ENCODE assay signal across 9 cellular contexts in genomic region chr14:68945585-68946289, GRCh38. TPM values are rescaled to one million over a fixed set of nuclear protein-coding genes. Genes with fewer than 3 reads are reported as not detected.
DNase-seq lines count a peak whose midpoint lies in the region; ATAC-seq, FAIRE-seq and TF ChIP-seq lines count a peak whose summit lies in the region.
"Had no signal": no experiment of that assay in that cellular context is flagged by ENCODE, and none has a peak within 500 bp of the region (broad histone marks: within the 10 kb centered on the region; RNA-seq: fewer than 3 reads in every experiment).

No MANE protein-coding gene starts in this region.

- H3K9ac ChIP-seq in kidney (ENCODE audit: low read length in 2 of 2) = no peak overlapping the region

- no peak overlapping the region for H3K4me3 ChIP-seq in kidney (ENCODE audit: low read length in 2 of 2)

- no peak for FAIRE-seq in kidney (lab: Jason Lieb, UNC)

- DNase-seq in NCI-H2171 treated with DMSO at 0.1 percent for 48 hours (lab: John Stamatoyannopoulos, UW) (peak; percentile 62), NCI-H2171 (lab: John Stamatoyannopoulos, UW) (no peak), WTC11 (ENCODE audit: low spot score) (no peak), kidney (peak; percentile 69), GOT3 (lab: John Stamatoyannopoulos, UW) (no peak), OCI-M1 (lab: John Stamatoyannopoulos, UW) (no peak), sciatic nerve (ENCODE audit: low spot score) (no peak)
- peak; percentile 65 for DNase-seq in stimulated activated naive CD8-positive, alpha-beta T cell treated with anti-CD3 and anti-CD28 coated beads, Interleukin-15, Interleukin-2, amounts not matched to agents 100 U/mL and 50 U/mL, for 24 hours
- DNase-seq: stimulated activated CD4-positive, alpha-beta T cell treated with anti-CD3 and anti-CD28 coated beads, Interleukin-4, amount 100 ng/mL, for 4 hours had no signal

- no peaks in the 10 kb centered on the region for H3K9me3 Mint-ChIP-seq in WTC11

- intact Hi-C loops in kidney (cut with DNase I) = no loop called here
- intact Hi-C loops in sciatic nerve (cut with DNase I) = no loop called here

- POLR2A ChIA-PET in WTC11 (lab: Charles Lee) = interaction anchor here (1.2 kb wide), 1 partner anchor 318 kb away, joined by 3 read pairs; no protein-coding TSS in a partner anchor

- no peak overlapping the region for H3K4me3 Mint-ChIP-seq in WTC11

- CTCF ChIA-PET in WTC11 (lab: Charles Lee) = interaction anchor here (0.9 to 1.6 kb wide), 2 partner anchors 9 to 161 kb away, joined by 3 to 4 read pairs; no protein-coding TSS in a partner anchor

- no peaks in the 10 kb centered on the region for H3K36me3 Mint-ChIP-seq in WTC11

- H3K27me3 Mint-ChIP-seq in WTC11 (ENCODE audit: low read depth) = no peaks in the 10 kb centered on the region

- peaks cover 82% of the 10 kb centered on the region for H3K4me1 Mint-ChIP-seq in WTC11

- ATAC-seq in WTC11 (no peak), sciatic nerve (no peak)
- peak; percentile 71 for ATAC-seq in stimulated activated naive CD8-positive, alpha-beta T cell treated with anti-CD3 and anti-CD28 coated beads, Interleukin-15, Interleukin-2, amounts not matched to agents 100 U/mL and 50 U/mL, for 24 hours

- H3K36me3 ChIP-seq in kidney (ENCODE audit: control insufficient read depth in 1 of 2, insufficient read depth in 2 of 2, low read length in 2 of 2) = no peaks in the 10 kb centered on the region

- H3K27ac ChIP-seq in kidney (ENCODE audit: low read depth in 2 of 2, low read length in 2 of 2) = peak overlapping the region in 1 of 2 donors; percentile 12

- H3K27ac Mint-ChIP-seq in WTC11 = peak overlapping the region; percentile 73

- H3K4me1 ChIP-seq in kidney (ENCODE audit: control insufficient read depth in 1 of 2, insufficient read depth in 1 of 2, low read depth in 1 of 2, low read length in 2 of 2) = peaks cover 12 to 28% of the 10 kb centered on the region in 2 donors

- H3K9me3 ChIP-seq in kidney (ENCODE audit: control insufficient read depth in 1 of 2, low read length in 2 of 2) = no peaks in the 10 kb centered on the region

- TF ChIP-seq CTCF in WTC11 (IDR thresholded peaks at IDR 0.05) = no peak
- TF ChIP-seq CTCF in kidney (IDR thresholded peaks at IDR 0.05; ENCODE audit: borderline replicate concordance, extremely low read depth, insufficient read depth) = no peak

TF ChIP-seq in WTC11, 78 proteins besides CTCF, POLR2A, EP300 and RAD21:
- TF ChIP-seq, protein P1, sequence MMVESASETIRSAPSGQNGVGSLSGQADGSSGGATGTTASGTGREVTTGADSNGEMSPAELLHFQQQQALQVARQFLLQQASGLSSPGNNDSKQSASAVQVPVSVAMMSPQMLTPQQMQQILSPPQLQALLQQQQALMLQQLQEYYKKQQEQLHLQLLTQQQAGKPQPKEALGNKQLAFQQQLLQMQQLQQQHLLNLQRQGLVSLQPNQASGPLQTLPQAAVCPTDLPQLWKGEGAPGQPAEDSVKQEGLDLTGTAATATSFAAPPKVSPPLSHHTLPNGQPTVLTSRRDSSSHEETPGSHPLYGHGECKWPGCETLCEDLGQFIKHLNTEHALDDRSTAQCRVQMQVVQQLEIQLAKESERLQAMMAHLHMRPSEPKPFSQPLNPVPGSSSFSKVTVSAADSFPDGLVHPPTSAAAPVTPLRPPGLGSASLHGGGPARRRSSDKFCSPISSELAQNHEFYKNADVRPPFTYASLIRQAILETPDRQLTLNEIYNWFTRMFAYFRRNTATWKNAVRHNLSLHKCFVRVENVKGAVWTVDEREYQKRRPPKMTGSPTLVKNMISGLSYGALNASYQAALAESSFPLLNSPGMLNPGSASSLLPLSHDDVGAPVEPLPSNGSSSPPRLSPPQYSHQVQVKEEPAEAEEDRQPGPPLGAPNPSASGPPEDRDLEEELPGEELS (CRISPR knock-in tag; IDR thresholded peaks at IDR 0.05) = no peak
- TF ChIP-seq, protein P2, sequence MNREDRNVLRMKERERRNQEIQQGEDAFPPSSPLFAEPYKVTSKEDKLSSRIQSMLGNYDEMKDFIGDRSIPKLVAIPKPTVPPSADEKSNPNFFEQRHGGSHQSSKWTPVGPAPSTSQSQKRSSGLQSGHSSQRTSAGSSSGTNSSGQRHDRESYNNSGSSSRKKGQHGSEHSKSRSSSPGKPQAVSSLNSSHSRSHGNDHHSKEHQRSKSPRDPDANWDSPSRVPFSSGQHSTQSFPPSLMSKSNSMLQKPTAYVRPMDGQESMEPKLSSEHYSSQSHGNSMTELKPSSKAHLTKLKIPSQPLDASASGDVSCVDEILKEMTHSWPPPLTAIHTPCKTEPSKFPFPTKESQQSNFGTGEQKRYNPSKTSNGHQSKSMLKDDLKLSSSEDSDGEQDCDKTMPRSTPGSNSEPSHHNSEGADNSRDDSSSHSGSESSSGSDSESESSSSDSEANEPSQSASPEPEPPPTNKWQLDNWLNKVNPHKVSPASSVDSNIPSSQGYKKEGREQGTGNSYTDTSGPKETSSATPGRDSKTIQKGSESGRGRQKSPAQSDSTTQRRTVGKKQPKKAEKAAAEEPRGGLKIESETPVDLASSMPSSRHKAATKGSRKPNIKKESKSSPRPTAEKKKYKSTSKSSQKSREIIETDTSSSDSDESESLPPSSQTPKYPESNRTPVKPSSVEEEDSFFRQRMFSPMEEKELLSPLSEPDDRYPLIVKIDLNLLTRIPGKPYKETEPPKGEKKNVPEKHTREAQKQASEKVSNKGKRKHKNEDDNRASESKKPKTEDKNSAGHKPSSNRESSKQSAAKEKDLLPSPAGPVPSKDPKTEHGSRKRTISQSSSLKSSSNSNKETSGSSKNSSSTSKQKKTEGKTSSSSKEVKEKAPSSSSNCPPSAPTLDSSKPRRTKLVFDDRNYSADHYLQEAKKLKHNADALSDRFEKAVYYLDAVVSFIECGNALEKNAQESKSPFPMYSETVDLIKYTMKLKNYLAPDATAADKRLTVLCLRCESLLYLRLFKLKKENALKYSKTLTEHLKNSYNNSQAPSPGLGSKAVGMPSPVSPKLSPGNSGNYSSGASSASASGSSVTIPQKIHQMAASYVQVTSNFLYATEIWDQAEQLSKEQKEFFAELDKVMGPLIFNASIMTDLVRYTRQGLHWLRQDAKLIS (CRISPR knock-in tag; IDR thresholded peaks at IDR 0.05; ENCODE audit: borderline replicate concordance) = no peak
- TF ChIP-seq NR3C1 (CRISPR knock-in tag; conservative IDR thresholded peaks at IDR 0.05; ENCODE audit: low read depth) = no peak
- no peak for TF ChIP-seq ZBTB21 (CRISPR knock-in tag; IDR thresholded peaks at IDR 0.05; ENCODE audit: borderline replicate concordance)
- TF ChIP-seq, protein P3, sequence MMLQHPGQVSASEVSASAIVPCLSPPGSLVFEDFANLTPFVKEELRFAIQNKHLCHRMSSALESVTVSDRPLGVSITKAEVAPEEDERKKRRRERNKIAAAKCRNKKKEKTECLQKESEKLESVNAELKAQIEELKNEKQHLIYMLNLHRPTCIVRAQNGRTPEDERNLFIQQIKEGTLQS (CRISPR knock-in tag; conservative IDR thresholded peaks at IDR 0.05) = no peak
- TF ChIP-seq SOX15 (CRISPR knock-in tag; IDR thresholded peaks at IDR 0.05) = no peak
- TF ChIP-seq SMAD3 (CRISPR knock-in tag; IDR thresholded peaks at IDR 0.05; ENCODE audit: borderline replicate concordance) = no peak
- no peak for TF ChIP-seq MYBL2 (CRISPR knock-in tag; IDR thresholded peaks at IDR 0.05)
- TF ChIP-seq KAT7 (CRISPR knock-in tag; IDR thresholded peaks at IDR 0.05; ENCODE audit: borderline replicate concordance) = no peak
- TF ChIP-seq ZNF396 (CRISPR knock-in tag; IDR thresholded peaks at IDR 0.05; ENCODE audit: borderline replicate concordance) = no peak
- no peak for TF ChIP-seq MXD4 (CRISPR knock-in tag; IDR thresholded peaks at IDR 0.05; ENCODE audit: borderline replicate concordance)
- TF ChIP-seq, protein P4, sequence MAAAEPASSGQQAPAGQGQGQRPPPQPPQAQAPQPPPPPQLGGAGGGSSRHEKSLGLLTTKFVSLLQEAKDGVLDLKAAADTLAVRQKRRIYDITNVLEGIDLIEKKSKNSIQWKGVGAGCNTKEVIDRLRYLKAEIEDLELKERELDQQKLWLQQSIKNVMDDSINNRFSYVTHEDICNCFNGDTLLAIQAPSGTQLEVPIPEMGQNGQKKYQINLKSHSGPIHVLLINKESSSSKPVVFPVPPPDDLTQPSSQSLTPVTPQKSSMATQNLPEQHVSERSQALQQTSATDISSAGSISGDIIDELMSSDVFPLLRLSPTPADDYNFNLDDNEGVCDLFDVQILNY (CRISPR knock-in tag; IDR thresholded peaks at IDR 0.05) = no peak
- no peak for TF ChIP-seq JUN (CRISPR knock-in tag; IDR thresholded peaks at IDR 0.05)
- no peak for TF ChIP-seq STAT6 (CRISPR knock-in tag; conservative IDR thresholded peaks at IDR 0.05; ENCODE audit: low read depth)
- no peak for TF ChIP-seq IRF2 (CRISPR knock-in tag; IDR thresholded peaks at IDR 0.05; ENCODE audit: borderline replicate concordance, low read depth)
- no peak for TF ChIP-seq ELF4 (CRISPR knock-in tag; IDR thresholded peaks at IDR 0.05; ENCODE audit: low read depth)
- TF ChIP-seq NFYB (CRISPR knock-in tag; conservative IDR thresholded peaks at IDR 0.05; ENCODE audit: low read depth) = no peak
- no peak for TF ChIP-seq ZNF317 (CRISPR knock-in tag; IDR thresholded peaks at IDR 0.05; ENCODE audit: borderline replicate concordance, low read depth)
- TF ChIP-seq OVOL2 (CRISPR knock-in tag; IDR thresholded peaks at IDR 0.05; ENCODE audit: borderline replicate concordance) = no peak

RNA-seq across cellular contexts. Expression of gene ACTN1, which starts 33.4 kb away (rescaled TPM):
- 196 to 198 TPM (median 197 TPM) in 3 replicates for total RNA-seq in WTC11 (2021)
- total RNA-seq in kidney = 184 TPM
- polyA plus RNA-seq in kidney (ENCODE audit: insufficient read depth, low read depth, low replicate concordance) = 20.1 TPM
- total RNA-seq in sciatic nerve = 216 TPM

Comparison
In these comparisons a context has a peak if more than half of its experiments do, and no peak if none do; other contexts are left out.
1. DNase-seq: peak in NCI-H2171 treated with DMSO at 0.1 percent for 48 hours (single experiment), kidney (single experiment) and stimulated activated naive CD8-positive, alpha-beta T cell treated with anti-CD3 and anti-CD28 coated beads, Interleukin-15, Interleukin-2, amounts not matched to agents 100 U/mL and 50 U/mL, for 24 hours (single experiment); none in NCI-H2171 (single experiment), WTC11 (single experiment), GOT3 (single experiment), OCI-M1 (single experiment) and sciatic nerve (single experiment).